1 cellular context compared by ENCODE assay signal in the genomic region with DNA sequence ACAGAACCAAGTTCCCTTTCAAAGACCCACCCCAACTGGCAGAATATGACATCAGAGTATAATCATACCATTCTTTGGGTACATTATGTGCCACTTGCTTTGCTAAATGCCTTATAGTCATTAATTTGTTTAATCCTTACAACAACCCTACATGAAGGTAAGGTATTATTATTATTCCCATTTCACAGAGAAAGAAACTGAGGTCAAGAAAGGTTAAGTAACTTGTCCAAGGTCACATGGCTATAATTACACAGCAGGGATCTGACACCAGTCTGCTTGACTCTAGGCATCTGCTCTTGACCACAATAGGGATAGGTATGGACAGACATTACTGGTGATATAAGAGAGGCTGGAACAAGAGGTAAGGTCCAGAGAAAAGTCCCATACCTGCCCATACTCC.
TF ChIP-seq lines count a peak whose summit lies in the region.

No MANE protein-coding gene starts in this region.

TF ChIP-seq in HepG2, 621 proteins besides CTCF, POLR2A, EP300 and RAD21:
- 0 out of 2 replicates have a peak, but pooled peaks have one; percentile 47 for TF ChIP-seq CHD4 (IDR thresholded peaks at IDR 0.05; ENCODE audit: borderline replicate concordance, low read length)
- peak; percentile 84 for TF ChIP-seq ZNF629 (CRISPR knock-in tag; conservative IDR thresholded peaks at IDR 0.05)
- TF ChIP-seq ZMYM3 (CRISPR knock-in tag; IDR thresholded peaks at IDR 0.05): peak; percentile 53; the same call in 1 of the 2 replicates
- no peak for TF ChIP-seq CCDC6 (CRISPR knock-in tag; IDR thresholded peaks at IDR 0.05)
